In genomic region chr5:140252470-140253126, GRCh38 we compare ENCODE assay signal across 2 cellular contexts.
TF ChIP-seq lines count a peak whose summit lies in the region.

No MANE protein-coding gene starts in this region.

TF ChIP-seq in SK-N-SH, 30 proteins besides CTCF, POLR2A, EP300 and RAD21 (continued from another document):
- no peak for TF ChIP-seq TEAD4 (IDR thresholded peaks at IDR 0.05; ENCODE audit: borderline replicate concordance, insufficient read depth)

TF ChIP-seq in SK-N-SH treated with all-trans-retinoic acid at 6 μM for 48 hours, 23 proteins besides CTCF, POLR2A, EP300 and RAD21 (continued from another document):
- no peak for TF ChIP-seq PATZ1 (CRISPR knock-in tag; IDR thresholded peaks at IDR 0.05; ENCODE audit: borderline replicate concordance)
